ENCODE assay signal across 1 cellular context in genomic region chr9:69085523-69086283, GRCh38.
TF ChIP-seq lines count a peak whose summit lies in the region.

No MANE protein-coding gene starts in this region.

TF ChIP-seq in HepG2, 621 proteins besides CTCF, POLR2A, EP300 and RAD21 (continued from another document):
- TF ChIP-seq FOXA1 (IDR thresholded peaks at IDR 0.05) (no peak), FOXA1 (CRISPR knock-in tag; IDR thresholded peaks at IDR 0.05) (no peak), NFIB (CRISPR knock-in tag; IDR thresholded peaks at IDR 0.05; ENCODE audit: borderline replicate concordance) (no peak), ELK4 (CRISPR knock-in tag; IDR thresholded peaks at IDR 0.05; ENCODE audit: borderline replicate concordance) (no peak), ZNF292 (CRISPR knock-in tag; IDR thresholded peaks at IDR 0.05; ENCODE audit: borderline replicate concordance, low read depth) (no peak), TARDBP (CRISPR knock-in tag; IDR thresholded peaks at IDR 0.05) (peak; percentile 50; the same call in 1 of the 2 replicates), ZNF792 (CRISPR knock-in tag; IDR thresholded peaks at IDR 0.05) (no peak), PHF21A (CRISPR knock-in tag; IDR thresholded peaks at IDR 0.05) (no peak), SP4 (CRISPR knock-in tag; IDR thresholded peaks at IDR 0.05) (no peak), RARA (CRISPR knock-in tag; IDR thresholded peaks at IDR 0.05) (peak; percentile 80), SUZ12 (IDR thresholded peaks at IDR 0.05; ENCODE audit: low read depth, low read length) (no peak), ZNF354B (CRISPR knock-in tag; IDR thresholded peaks at IDR 0.05) (no peak), ZNF724P (CRISPR knock-in tag; IDR thresholded peaks at IDR 0.05; ENCODE audit: borderline replicate concordance) (no peak), SNAPC5 (CRISPR knock-in tag; IDR thresholded peaks at IDR 0.05; ENCODE audit: borderline replicate concordance) (no peak), EZH2 (conservative IDR thresholded peaks at IDR 0.05; ENCODE audit: low read depth, low read length) (no peak), TEAD3 (CRISPR knock-in tag; optimal IDR thresholded peaks at IDR 0.05; ENCODE audit: borderline replicate concordance) (peak; percentile 46), ZFP90 (CRISPR knock-in tag; IDR thresholded peaks at IDR 0.05; ENCODE audit: borderline replicate concordance) (no peak)
